In the genomic region with DNA sequence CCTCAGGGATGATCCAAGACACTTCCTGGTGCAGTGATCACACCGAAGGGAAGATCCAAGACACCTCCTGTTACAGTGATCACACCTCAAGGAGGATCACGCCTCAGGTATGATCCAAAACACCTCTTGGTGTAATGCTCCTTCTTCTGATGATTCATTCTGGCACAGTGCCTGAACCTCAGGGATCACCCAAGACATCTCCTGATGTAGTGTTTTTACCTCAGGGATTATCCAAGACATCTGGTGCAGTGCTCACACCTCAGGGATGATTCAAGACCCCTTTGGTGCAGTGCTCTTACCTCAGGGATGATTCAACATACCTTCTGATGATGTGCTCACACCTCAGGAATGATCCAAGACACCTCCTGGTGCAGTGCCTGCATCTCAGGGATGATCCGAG, we compare ENCODE assay signal across 14 cellular contexts.
"Had no signal": no experiment of that assay in that cellular context is flagged by ENCODE, and none has a peak within 500 bp of the region (broad histone marks: within the 10 kb centered on the region; RNA-seq: fewer than 3 reads in every experiment).

No MANE protein-coding gene starts in this region.

- ATAC-seq: natural killer cell had no signal

- H3K27ac ChIP-seq: dorsolateral prefrontal cortex, esophagus muscularis mucosa, right atrium auricular region, stomach, thoracic aorta, uterus had no signal

- H3K36me3 ChIP-seq: esophagus muscularis mucosa, right atrium auricular region, stomach, thoracic aorta, uterus had no signal

- H3K27me3 ChIP-seq: dorsolateral prefrontal cortex, right atrium auricular region, uterus had no signal

- H3K4me1 ChIP-seq: esophagus muscularis mucosa, right atrium auricular region, stomach, uterus had no signal

- FAIRE-seq: small intestine had no signal

- DNase-seq: cortex of kidney; dorsolateral prefrontal cortex; effector CD8-positive, alpha-beta T cell; foreskin fibroblast; natural killer cell; small intestine; stimulated activated CD4-positive, alpha-beta T cell treated with anti-CD3 and anti-CD28 coated beads, Interleukin-12 subunit alpha, Interleukin-12 subunit beta, amount 100 ng/mL, for 4 hours; stimulated activated naive CD4-positive, alpha-beta T cell; stomach; substantia nigra; uterus had no signal

- H3K4me3 ChIP-seq: dorsolateral prefrontal cortex, esophagus muscularis mucosa, right atrium auricular region, stomach, thoracic aorta, uterus had no signal
